In the genomic region with DNA sequence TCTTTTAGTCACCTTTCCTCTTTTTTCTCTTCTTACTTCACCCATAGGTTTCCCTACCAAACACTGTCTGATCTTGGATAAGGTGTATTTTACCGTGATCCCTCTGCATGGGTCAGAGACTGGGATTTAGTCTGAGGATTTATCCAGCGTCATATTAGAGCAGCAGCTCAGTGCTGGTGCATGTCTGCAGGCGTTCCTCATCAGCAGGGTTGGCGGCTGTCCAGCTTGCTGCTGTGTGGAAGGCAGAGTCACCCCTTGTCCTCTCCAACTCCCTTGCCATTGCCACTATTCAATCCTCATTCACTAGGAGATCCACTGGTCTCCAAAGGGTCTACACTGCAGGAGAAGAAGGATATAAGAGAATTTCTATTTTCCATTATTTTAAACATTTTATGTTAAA, we compare ENCODE assay signal across 14 cellular contexts. TPM values are rescaled to one million over a fixed set of nuclear protein-coding genes. Genes with fewer than 3 reads are reported as not detected.
DNase-seq lines count a peak whose midpoint lies in the region; ATAC-seq and TF ChIP-seq lines count a peak whose summit lies in the region.
"Had no signal": no experiment of that assay in that cellular context is flagged by ENCODE, and none has a peak within 500 bp of the region (broad histone marks: within the 10 kb centered on the region; RNA-seq: fewer than 3 reads in every experiment).

No MANE protein-coding gene starts in this region.

- DNase-seq in A172 (ENCODE audit: low spot score) (peak; percentile 23), EH (ENCODE audit: low read depth) (peak; percentile 3), RPMI7951 (ENCODE audit: low read depth) (peak; percentile 47), heart left ventricle (peak; percentile 60 to 90 (median 80)), LoVo (ENCODE audit: low spot score) (no peak), colonic mucosa (no peak)
- DNase-seq: activated CD8-positive, alpha-beta T cell treated with anti-CD3 and anti-CD28 coated beads, Interleukin-2, amount 10 ng/mL, durations not matched to agents 7 days and 5 days; activated naive CD4-positive, alpha-beta T cell treated with anti-CD3 and anti-CD28 coated beads, Interleukin-2, amount 10 ng/mL, durations not matched to agents 7 days and 5 days; activated T-cell treated with anti-CD3 and anti-CD28 coated beads, Interleukin-2, amount 50 U/mL, for 4 hours; CD8-positive, alpha-beta memory T cell; foreskin keratinocyte; retina; upper lobe of left lung had no signal

- H3K9ac ChIP-seq in colonic mucosa (ENCODE audit: low read depth in 2 of 2, low read length in 2 of 2), result no peak overlapping the region

- H3K27ac ChIP-seq in heart left ventricle (no peak overlapping the region), colonic mucosa (no peak overlapping the region)
- H3K27ac ChIP-seq: foreskin keratinocyte, upper lobe of left lung had no signal

- TF ChIP-seq CTCF in heart left ventricle (IDR thresholded peaks at IDR 0.05) (no peak), colonic mucosa (IDR thresholded peaks at IDR 0.05) (no peak)

- 34 to 48% (median 46%) methylated on average over 4 of the region's 4 CpGs for WGBS in heart left ventricle, 4 donors

- peaks cover 0 to 8% (median 0%) of the 10 kb centered on the region in 9 donors for H3K27me3 ChIP-seq in heart left ventricle
- H3K27me3 ChIP-seq in colonic mucosa, result no peaks in the 10 kb centered on the region
- H3K27me3 ChIP-seq: foreskin keratinocyte, upper lobe of left lung had no signal

- H3K4me3 ChIP-seq in heart left ventricle (no peak overlapping the region), colonic mucosa (no peak overlapping the region)
- H3K4me3 ChIP-seq: upper lobe of left lung had no signal

- H3K9me3 ChIP-seq in heart left ventricle (no peaks in the 10 kb centered on the region), colonic mucosa (no peaks in the 10 kb centered on the region)
- H3K9me3 ChIP-seq: upper lobe of left lung had no signal

- TF ChIP-seq POLR2A in heart left ventricle (IDR thresholded peaks at IDR 0.05), result no peak

- peak; percentile 61 to 89 (median 81) for ATAC-seq in heart left ventricle
- no peak for ATAC-seq in GM21737 (IDR thresholded peaks at IDR 0.05; ENCODE audit: unreplicated experiment)
- ATAC-seq: activated CD8-positive, alpha-beta T cell treated with anti-CD3 and anti-CD28 coated beads, Interleukin-2, amount 10 ng/mL, durations not matched to agents 7 days and 5 days; activated T-cell treated with anti-CD3 and anti-CD28 coated beads, Interleukin-2, amount 50 U/mL, for 4 hours; foreskin keratinocyte had no signal

- no peaks in the 10 kb centered on the region for H3K4me1 ChIP-seq in heart left ventricle
- no peaks in the 10 kb centered on the region for H3K4me1 ChIP-seq in colonic mucosa
- H3K4me1 ChIP-seq: foreskin keratinocyte, upper lobe of left lung had no signal

- intact Hi-C loops in heart left ventricle (cut with DNase I), result loop anchor here in 1 of 10 donors (10.0 kb wide), 1 partner anchor 251 kb away; no protein-coding TSS in a partner anchor
- intact Hi-C loops in colonic mucosa (cut with DNase I), result no loop called here

- H3K36me3 ChIP-seq in heart left ventricle (no peaks in the 10 kb centered on the region), colonic mucosa (no peaks in the 10 kb centered on the region)
- H3K36me3 ChIP-seq: upper lobe of left lung had no signal

RNA-seq across cellular contexts. Expression of a gene that starts 7.3 kb away (rescaled TPM):
- 0.77 and 1.6 TPM in 2 replicates for total RNA-seq in A172 (2014; rRNA removed; shearing (Covaris generic))
- total RNA-seq in RPMI7951 (2014; rRNA removed; shearing (Covaris generic)), result 0.36 and 0.88 TPM in 2 replicates
- 1 to 10 TPM; 1.3 to 9.4 (median 2.8) TPM for total RNA-seq in heart left ventricle
- 1 to 10 TPM; 1.2 to 2.2 TPM for polyA plus RNA-seq in heart left ventricle
- 1 to 10 TPM in 1 of 2 donors, under 1 TPM in 1; 0.69 to 1.2 TPM for total RNA-seq in colonic mucosa
- polyA plus RNA-seq: CD8-positive, alpha-beta memory T cell had no signal

Comparison
In these comparisons a context has a peak if more than half of its experiments do, and no peak if none do; other contexts are left out.
1. DNase-seq: peak in A172 (single experiment), EH (single experiment), RPMI7951 (single experiment) and heart left ventricle (5 of 5); none in LoVo (single experiment) and colonic mucosa (single experiment).